In the genomic region with DNA sequence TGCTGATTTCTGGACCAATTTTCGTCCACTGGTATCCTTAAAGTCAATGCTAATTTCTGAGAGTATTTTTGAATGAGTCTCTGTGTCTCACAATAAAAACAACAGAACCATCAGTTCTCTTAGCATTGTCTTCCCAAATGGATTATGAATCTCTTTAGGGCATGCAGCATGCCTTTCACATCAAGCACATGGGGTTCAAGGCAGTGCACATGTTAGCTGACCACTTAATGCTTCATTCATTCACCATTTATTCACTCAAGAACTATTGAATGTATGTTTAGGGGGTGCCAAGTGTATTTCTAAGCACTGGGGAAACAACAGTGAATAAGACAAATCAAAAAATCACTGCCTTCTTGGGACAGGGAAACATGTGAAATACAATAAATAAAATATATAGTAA, we compare ENCODE assay signal across 22 cellular contexts.
DNase-seq lines count a peak whose midpoint lies in the region; ATAC-seq, FAIRE-seq and TF ChIP-seq lines count a peak whose summit lies in the region.
"Had no signal": no experiment of that assay in that cellular context is flagged by ENCODE, and none has a peak within 500 bp of the region (broad histone marks: within the 10 kb centered on the region; RNA-seq: fewer than 3 reads in every experiment).

No MANE protein-coding gene starts in this region.

- intact Hi-C loops in HepG2 (cut with micrococcal nuclease; ENCODE audit: unreplicated experiment), result loop anchor here (10.0 kb wide), 1 partner anchor 139 kb away; no protein-coding TSS in a partner anchor
- intact Hi-C loops in right lobe of liver (cut with DNase I), result no loop called here

- H3K4me3 Mint-ChIP-seq in astrocyte (ENCODE audit: unreplicated experiment), result peak overlapping the region; percentile 6
- H3K4me3 Mint-ChIP-seq in endodermal cell, result no peak overlapping the region
- H3K4me3 Mint-ChIP-seq: B cell; CD4-positive, alpha-beta T cell; CD8-positive, alpha-beta T cell had no signal

- H3K9me3 ChIP-seq in HepG2 (ENCODE audit: low read length), result no peaks in the 10 kb centered on the region; the same call in 1 of the 2 replicates
- peaks cover 0 to 3% (median 0%) of the 10 kb centered on the region in 4 donors for H3K9me3 ChIP-seq in right lobe of liver
- H3K9me3 ChIP-seq in astrocyte (ENCODE audit: insufficient read depth, low read depth, low read length), result no peaks in the 10 kb centered on the region
- peaks cover 27% of the 10 kb centered on the region for H3K9me3 ChIP-seq in endodermal cell (ENCODE audit: control insufficient read depth, low read length)
- no peaks in the 10 kb centered on the region; the same call in none of the 2 replicates for H3K9me3 ChIP-seq in HAP-1
- H3K9me3 ChIP-seq: A549, Caco-2 had no signal

- no peaks in the 10 kb centered on the region for H4K20me1 ChIP-seq in HepG2 (ENCODE audit: insufficient read depth, low read length)
- no peaks in the 10 kb centered on the region for H4K20me1 ChIP-seq in astrocyte (ENCODE audit: insufficient read depth, low read length)
- H4K20me1 ChIP-seq: BLaER1 treated with 17β-estradiol and CSF1 and Interleukin-3, amounts not matched to agents 10 nM and 100 nM had no signal

- H3K9me3 Mint-ChIP-seq in astrocyte (ENCODE audit: unreplicated experiment) (no peaks in the 10 kb centered on the region), endodermal cell (peaks cover 11% of the 10 kb centered on the region)
- H3K9me3 Mint-ChIP-seq: CD4-positive, alpha-beta T cell; CD8-positive, alpha-beta T cell had no signal

- peaks cover 30% of the 10 kb centered on the region for H3K4me1 Mint-ChIP-seq in astrocyte (ENCODE audit: low read depth, unreplicated experiment)
- H3K4me1 Mint-ChIP-seq in endodermal cell, result peaks cover 48% of the 10 kb centered on the region
- H3K4me1 Mint-ChIP-seq: B cell had no signal

- H2AFZ ChIP-seq in HepG2 (ENCODE audit: low read length), result no peak overlapping the region
- H2AFZ ChIP-seq in astrocyte (ENCODE audit: low read depth, low read length), result no peak overlapping the region

- H3K27me3 ChIP-seq in HepG2 (ENCODE audit: control insufficient read depth in 1 of 2, insufficient read depth in 2 of 2, low read length in 2 of 2) (no peaks in the 10 kb centered on the region), right lobe of liver (no peaks in the 10 kb centered on the region), astrocyte (ENCODE audit: insufficient read depth, low read length) (no peaks in the 10 kb centered on the region), endodermal cell (ENCODE audit: control insufficient read depth, insufficient read depth, low read length, poor library complexity, severe bottlenecking) (no peaks in the 10 kb centered on the region), HAP-1 (ENCODE audit: low read depth) (no peaks in the 10 kb centered on the region)

- no peak for TF ChIP-seq CTCF in HepG2 (CRISPR knock-in tag; IDR thresholded peaks at IDR 0.05)
- no peak for TF ChIP-seq CTCF in right lobe of liver (IDR thresholded peaks at IDR 0.05)
- no peak for TF ChIP-seq CTCF in astrocyte (IDR thresholded peaks at IDR 0.05; ENCODE audit: insufficient read depth, low read depth, low read length)
- no peak for TF ChIP-seq CTCF in endodermal cell (conservative IDR thresholded peaks at IDR 0.05)

- H3K9ac ChIP-seq in HepG2 (ENCODE audit: insufficient read depth, low read depth, low read length), result no peak overlapping the region
- no peak overlapping the region for H3K9ac ChIP-seq in astrocyte (ENCODE audit: low read length)
- H3K9ac ChIP-seq in endodermal cell (ENCODE audit: extremely low read depth, low read length, poor library complexity, severe bottlenecking), result no peak overlapping the region
- H3K9ac ChIP-seq: BLaER1 treated with 17β-estradiol and CSF1 and Interleukin-3, amounts not matched to agents 10 nM and 100 nM had no signal

- H3K27me3 Mint-ChIP-seq in astrocyte (ENCODE audit: low read depth, unreplicated experiment) (no peaks in the 10 kb centered on the region), endodermal cell (ENCODE audit: insufficient read depth) (no peaks in the 10 kb centered on the region)

- BruUV-seq in HepG2 (replicated peaks; lab: Mats Ljungman, UMichigan), result no TSS peak

- POLR2A ChIA-PET in HepG2 (lab: Yijun Ruan, JAX), result no interaction called here

- H3K4me3 ChIP-seq in HepG2 (replicated peaks in 1 of 3; ENCODE audit: insufficient read depth in 1 of 3, low read depth in 2 of 3, low read length in 3 of 3), result no peak overlapping the region
- no peak overlapping the region for H3K4me3 ChIP-seq in right lobe of liver
- H3K4me3 ChIP-seq in astrocyte (ENCODE audit: insufficient read depth, low read depth, low read length), result no peak overlapping the region
- peak overlapping the region; percentile 1 for H3K4me3 ChIP-seq in endodermal cell (ENCODE audit: low read length)
- H3K4me3 ChIP-seq in HAP-1, result no peak overlapping the region
- H3K4me3 ChIP-seq: A549; BLaER1 treated with 17β-estradiol and CSF1 and Interleukin-3, amounts not matched to agents 10 nM and 100 nM had no signal

- no peak for FAIRE-seq in HepG2 (lab: Jason Lieb, UNC)
- FAIRE-seq in astrocyte (lab: Jason Lieb, UNC), result no peak
- FAIRE-seq: A549, D721Med, G401.6, GM12891 had no signal

- peaks cover 2% of the 10 kb centered on the region for H3K36me3 Mint-ChIP-seq in astrocyte (ENCODE audit: low read depth, unreplicated experiment)
- peaks cover 2% of the 10 kb centered on the region for H3K36me3 Mint-ChIP-seq in endodermal cell (ENCODE audit: low read depth)
- H3K36me3 Mint-ChIP-seq: CD8-positive, alpha-beta T cell had no signal

- TF ChIP-seq POLR2A in HepG2 (IDR thresholded peaks at IDR 0.05; ENCODE audit: insufficient read depth in 1 of 2, low read depth in 2 of 2, low read length in 2 of 2) (no peak), right lobe of liver (IDR thresholded peaks at IDR 0.05) (no peak)

- CTCF ChIA-PET in HepG2 (lab: Yijun Ruan, JAX; ENCODE audit: low intra/inter-chr PET ratio, low total read pairs), result no interaction called here

- 96% methylated on average over 1 of the region's 1 CpG for WGBS in HepG2 (ENCODE audit: low lambda C conversion rate)
- WGBS in right lobe of liver (ENCODE audit: insufficient coverage, low coverage, low lambda C conversion rate, missing lambda C conversion rate), result 92% methylated on average over 1 of the region's 1 CpG
- 82 to 100% methylated on average over 1 of the region's 1 CpG for WGBS in endodermal cell (ENCODE audit: insufficient coverage in 1 of 2, insufficient read length in 1 of 2), 2 experiments

- H3K4me1 ChIP-seq in HepG2 (ENCODE audit: insufficient read depth, low read length) (peaks cover 32% of the 10 kb centered on the region), right lobe of liver (no peaks in the 10 kb centered on the region), astrocyte (ENCODE audit: insufficient read depth, low read length) (peaks cover 11% of the 10 kb centered on the region), endodermal cell (ENCODE audit: control insufficient read depth, insufficient read depth, low read length) (peaks cover 11% of the 10 kb centered on the region), HAP-1 (peaks cover 17% of the 10 kb centered on the region)

- DNase-seq in HepG2 (ENCODE audit: low spot score) (no peak), right lobe of liver (no peak), astrocyte (ENCODE audit: low read depth) (no peak), endodermal cell (peak; percentile 0), HAP-1 (ENCODE audit: low spot score in 2 of 2) (no peak), NK-92 (lab: John Stamatoyannopoulos, UW; ENCODE audit: unreplicated experiment) (no peak)
- DNase-seq: AML-193; Caco-2; Calu3; CD4-positive, alpha-beta T cell; CD8-positive, alpha-beta T cell; DMS79 treated with DMSO at 0.1 percent for 48 hours; GF-D8 had no signal

- ATAC-seq in HepG2, result no peak
- no peak for ATAC-seq in right lobe of liver
- ATAC-seq in GM21717 (IDR thresholded peaks at IDR 0.05; ENCODE audit: unreplicated experiment), result no peak
- ATAC-seq: A549; CD8-positive, alpha-beta T cell had no signal

- H3K79me2 ChIP-seq in HepG2 (ENCODE audit: insufficient read depth, low read length) (no peaks in the 10 kb centered on the region), astrocyte (ENCODE audit: insufficient read depth, low read length) (no peaks in the 10 kb centered on the region)

- TF ChIP-seq EP300 in HepG2 (IDR thresholded peaks at IDR 0.05; ENCODE audit: low read depth in 2 of 2, low read length in 2 of 2) (no peak), HepG2 (CRISPR knock-in tag; IDR thresholded peaks at IDR 0.05; ENCODE audit: borderline replicate concordance) (no peak)

- no peak overlapping the region for H3K27ac ChIP-seq in HepG2 (ENCODE audit: extremely low read length, insufficient read depth, low read length)
- no peak overlapping the region for H3K27ac ChIP-seq in right lobe of liver
- H3K27ac ChIP-seq in astrocyte (ENCODE audit: low read depth, low read length), result no peak overlapping the region
- no peak overlapping the region for H3K27ac ChIP-seq in endodermal cell (ENCODE audit: low read depth, low read length)
- H3K27ac ChIP-seq: 22Rv1; A549; BLaER1 treated with 17β-estradiol and CSF1 and Interleukin-3, amounts not matched to agents 10 nM and 100 nM; C4-2B had no signal

- in situ Hi-C loops in HepG2 (cut with HindIII; ENCODE audit: extremely low pct_ligation_motif_present, low pct_unique_long_range_greater_than_20kb) (no loop called here), HAP-1 (cut with MboI; ENCODE audit: low sequenced_read_pairs) (no loop called here)

- no peak overlapping the region for H3K4me2 ChIP-seq in HepG2 (ENCODE audit: low read depth, low read length)
- H3K4me2 ChIP-seq in astrocyte (ENCODE audit: low read length), result no peak overlapping the region
- H3K4me2 ChIP-seq: A549 had no signal

- H3K27ac Mint-ChIP-seq in astrocyte (ENCODE audit: unreplicated experiment) (no peak overlapping the region), endodermal cell (no peak overlapping the region)
- H3K27ac Mint-ChIP-seq: B cell; CD4-positive, alpha-beta T cell; CD8-positive, alpha-beta T cell had no signal

- no peak for TF ChIP-seq RAD21 in HepG2 (CRISPR knock-in tag; IDR thresholded peaks at IDR 0.05)

- H3K36me3 ChIP-seq in HepG2 (replicated peaks in 1 of 2; ENCODE audit: control insufficient read depth in 1 of 2, insufficient read depth in 2 of 2, low read length in 2 of 2), result no peaks in the 10 kb centered on the region
- no peaks in the 10 kb centered on the region for H3K36me3 ChIP-seq in right lobe of liver
- no peaks in the 10 kb centered on the region for H3K36me3 ChIP-seq in astrocyte (ENCODE audit: insufficient read depth, low read length)
- H3K36me3 ChIP-seq in endodermal cell (ENCODE audit: control insufficient read depth, insufficient read depth, low read length), result no peaks in the 10 kb centered on the region
- H3K36me3 ChIP-seq in HAP-1 (replicated peaks), result no peaks in the 10 kb centered on the region
- H3K36me3 ChIP-seq: BLaER1 treated with 17β-estradiol and CSF1 and Interleukin-3, amounts not matched to agents 10 nM and 100 nM had no signal
